In the genomic region with DNA sequence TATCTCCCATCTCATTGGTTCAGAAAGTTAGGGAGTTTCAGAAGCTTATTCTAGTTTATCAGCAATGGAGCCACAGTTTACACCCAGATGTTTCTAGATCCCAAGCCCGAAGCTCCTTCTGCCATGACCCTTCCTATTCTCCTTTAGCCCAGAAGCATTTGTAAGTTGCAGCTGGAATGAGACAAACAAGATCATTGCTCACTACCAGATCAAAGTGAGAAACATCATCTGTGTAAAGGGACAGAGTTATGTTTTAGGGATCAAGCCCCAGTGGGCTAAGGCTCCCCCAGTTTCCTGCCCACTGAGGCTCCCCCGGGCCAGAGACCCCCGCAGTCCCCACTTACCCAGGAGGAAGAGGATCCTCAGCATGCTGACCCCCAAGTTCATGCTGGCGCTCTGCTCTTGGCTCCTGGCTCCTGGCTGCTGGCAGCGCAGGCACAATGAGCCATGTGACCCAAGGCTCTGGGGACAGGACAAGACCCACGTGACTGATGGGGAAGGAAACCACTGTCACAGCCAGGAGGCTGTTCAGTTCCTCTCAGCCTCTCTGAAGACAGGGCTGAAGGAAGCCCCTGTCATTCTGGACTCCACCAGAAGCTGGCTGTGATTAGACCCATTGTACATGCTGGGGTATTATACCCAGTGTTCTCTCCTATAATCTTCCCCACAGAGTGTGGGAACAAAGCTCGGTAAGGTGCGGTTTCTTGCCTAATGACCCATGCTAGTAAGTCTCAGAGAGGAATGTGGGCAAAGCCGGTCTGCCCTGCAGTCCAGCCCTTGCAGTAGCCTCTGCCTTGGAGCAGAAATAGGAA, we compare ENCODE assay signal across 8 cellular contexts. TPM values are rescaled to one million over a fixed set of nuclear protein-coding genes. Genes with fewer than 3 reads are reported as not detected.
DNase-seq lines count a peak whose midpoint lies in the region; ATAC-seq and FAIRE-seq lines count a peak whose summit lies in the region.

A gene with protein sequence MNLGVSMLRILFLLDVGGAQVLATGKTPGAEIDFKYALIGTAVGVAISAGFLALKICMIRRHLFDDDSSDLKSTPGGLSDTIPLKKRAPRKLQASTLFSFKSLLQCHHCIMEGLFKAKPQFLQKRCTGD (minus strand): TSS at position 442 of the 812 bp plus-strand sequence. CDS start 55 bp downstream, at position 387.

- H3K4ac ChIP-seq in neuronal stem cell (ENCODE audit: low read length), result no peak within 1 kb of the TSS

- DNase-seq in activated CD4-positive, CD25-positive, alpha-beta regulatory T cell treated with anti-CD3 and anti-CD28 coated beads, Interleukin-2, amount 50 U/mL, for 72 hours, result no peak
- DNase-seq in RCC 7860 (ENCODE audit: low spot score) (peak; percentile 96), neuronal stem cell (ENCODE audit: low spot score) (no peak), HT-29 (ENCODE audit: low spot score) (no peak), AG20443 (ENCODE audit: low spot score) (no peak)

- H3K36me3 ChIP-seq in duodenal mucosa (ENCODE audit: control insufficient read depth in 1 of 2, insufficient read depth in 2 of 2, low read length in 2 of 2), result no peaks in the 10 kb centered on the region
- no peaks in the 10 kb centered on the region for H3K36me3 ChIP-seq in neuronal stem cell (replicated peaks in 1 of 2; ENCODE audit: control insufficient read depth in 2 of 2, insufficient read depth in 2 of 2, low read length in 2 of 2)

- H3K4me3 ChIP-seq in duodenal mucosa (ENCODE audit: low read depth in 1 of 2, low read length in 2 of 2), result peak within 1 kb of the TSS; percentile 50 to 57
- H3K4me3 ChIP-seq in neuronal stem cell (ENCODE audit: low read length in 2 of 2), result no peak within 1 kb of the TSS

- peak within 1 kb of the TSS; percentile 11 for H3K23ac ChIP-seq in neuronal stem cell (ENCODE audit: low read depth, low read length, poor library complexity)

- H3K9me3 ChIP-seq in duodenal mucosa (ENCODE audit: control insufficient read depth in 1 of 2, low read length in 2 of 2) (no peaks in the 10 kb centered on the region), neuronal stem cell (replicated peaks in 1 of 2; ENCODE audit: control insufficient read depth in 2 of 2, insufficient read depth in 1 of 2, low read depth in 1 of 2, low read length in 2 of 2) (no peaks in the 10 kb centered on the region)

- no peak within 1 kb of the TSS for H3K27ac ChIP-seq in duodenal mucosa (ENCODE audit: low read depth, low read length)
- H3K27ac ChIP-seq in neuronal stem cell (replicated peaks; ENCODE audit: low read length), result no peak within 1 kb of the TSS

- no peak within 1 kb of the TSS for H2BK120ac ChIP-seq in neuronal stem cell (ENCODE audit: low read depth, low read length)

- H3K27me3 ChIP-seq in duodenal mucosa (ENCODE audit: control insufficient read depth in 1 of 2, insufficient read depth in 2 of 2, low read length in 2 of 2), result no peaks in the 10 kb centered on the region
- H3K27me3 ChIP-seq in neuronal stem cell (ENCODE audit: control insufficient read depth in 3 of 3, insufficient read depth in 3 of 3, low read depth in 1 of 3, low read length in 3 of 3), result peaks cover 0 to 16% (median 0%) of the 10 kb centered on the region in 3 experiments

- no peak within 1 kb of the TSS for H2AK5ac ChIP-seq in neuronal stem cell (ENCODE audit: low read depth, low read length)

- H3K18ac ChIP-seq in neuronal stem cell (ENCODE audit: low read length), result peak within 1 kb of the TSS; percentile 12

- H2BK12ac ChIP-seq in neuronal stem cell (ENCODE audit: low read length), result no peak within 1 kb of the TSS

- H3K14ac ChIP-seq in neuronal stem cell (ENCODE audit: low read length), result no peak within 1 kb of the TSS

- no peaks in the 10 kb centered on the region for H3K79me1 ChIP-seq in neuronal stem cell (ENCODE audit: low read depth, low read length)

- H2BK5ac ChIP-seq in neuronal stem cell (ENCODE audit: low read length), result no peak within 1 kb of the TSS

- peak within 1 kb of the TSS; percentile 75 for H2AFZ ChIP-seq in neuronal stem cell (ENCODE audit: low read length)

- WGBS in neuronal stem cell (ENCODE audit: extremely low coverage in 2 of 2, insufficient read length in 2 of 2, insufficient replicate concordance in 1 of 2), 2 donors, result no CpG with 5 or more reads among the region's 9 CpGs

- peaks cover 9 to 16% of the 10 kb centered on the region in 2 donors for H3K4me1 ChIP-seq in duodenal mucosa (ENCODE audit: control insufficient read depth in 1 of 2, insufficient read depth in 2 of 2, low read length in 2 of 2)
- peaks cover 0 to 5% of the 10 kb centered on the region in 2 donors for H3K4me1 ChIP-seq in neuronal stem cell (ENCODE audit: control insufficient read depth in 2 of 2, insufficient read depth in 1 of 2, low read depth in 1 of 2, low read length in 2 of 2)

- H3K9ac ChIP-seq in duodenal mucosa (ENCODE audit: low read depth in 1 of 2, low read length in 2 of 2) (peak within 1 kb of the TSS in 1 of 2 donors; percentile 35), neuronal stem cell (ENCODE audit: low read depth, low read length, poor library complexity) (no peak within 1 kb of the TSS)

- ATAC-seq in activated CD4-positive, CD25-positive, alpha-beta regulatory T cell treated with anti-CD3 and anti-CD28 coated beads, Interleukin-2, amount 50 U/mL, for 24 hours, result peak; percentile 53 to 65
- ATAC-seq in HG02943 (IDR thresholded peaks at IDR 0.05; ENCODE audit: low read depth, unreplicated experiment), result peak; percentile 75

- FAIRE-seq in RCC 7860 (lab: Jason Lieb, UNC), result peak; percentile 98

- H4K91ac ChIP-seq in neuronal stem cell (ENCODE audit: low read depth, low read length, poor library complexity), result no peak within 1 kb of the TSS

- H3K4me2 ChIP-seq in neuronal stem cell (ENCODE audit: insufficient read depth, low read length, poor library complexity, severe bottlenecking), result no peak within 1 kb of the TSS

- no peak within 1 kb of the TSS for H2BK15ac ChIP-seq in neuronal stem cell (ENCODE audit: low read length)

- no peak within 1 kb of the TSS for H4K8ac ChIP-seq in neuronal stem cell (ENCODE audit: low read depth, low read length)

RNA-seq across cellular contexts. Expression of the gene that starts here (rescaled TPM):
- 0.14 TPM for polyA plus RNA-seq in neuronal stem cell (2013, experiment 1 of 2)
- 0.11 TPM for polyA plus RNA-seq in neuronal stem cell (2013, experiment 2 of 2)
- not detected in 2 replicates for total RNA-seq in HT-29 (2014; rRNA removed; shearing (Covaris generic))

Comparison
In these comparisons a context has a peak if more than half of its experiments do, and no peak if none do; other contexts are left out.
1. H3K4me3 ChIP-seq: peak in duodenal mucosa (2 of 2); none in neuronal stem cell (0 of 2).